ENCODE assay signal across 16 cellular contexts in the genomic region with DNA sequence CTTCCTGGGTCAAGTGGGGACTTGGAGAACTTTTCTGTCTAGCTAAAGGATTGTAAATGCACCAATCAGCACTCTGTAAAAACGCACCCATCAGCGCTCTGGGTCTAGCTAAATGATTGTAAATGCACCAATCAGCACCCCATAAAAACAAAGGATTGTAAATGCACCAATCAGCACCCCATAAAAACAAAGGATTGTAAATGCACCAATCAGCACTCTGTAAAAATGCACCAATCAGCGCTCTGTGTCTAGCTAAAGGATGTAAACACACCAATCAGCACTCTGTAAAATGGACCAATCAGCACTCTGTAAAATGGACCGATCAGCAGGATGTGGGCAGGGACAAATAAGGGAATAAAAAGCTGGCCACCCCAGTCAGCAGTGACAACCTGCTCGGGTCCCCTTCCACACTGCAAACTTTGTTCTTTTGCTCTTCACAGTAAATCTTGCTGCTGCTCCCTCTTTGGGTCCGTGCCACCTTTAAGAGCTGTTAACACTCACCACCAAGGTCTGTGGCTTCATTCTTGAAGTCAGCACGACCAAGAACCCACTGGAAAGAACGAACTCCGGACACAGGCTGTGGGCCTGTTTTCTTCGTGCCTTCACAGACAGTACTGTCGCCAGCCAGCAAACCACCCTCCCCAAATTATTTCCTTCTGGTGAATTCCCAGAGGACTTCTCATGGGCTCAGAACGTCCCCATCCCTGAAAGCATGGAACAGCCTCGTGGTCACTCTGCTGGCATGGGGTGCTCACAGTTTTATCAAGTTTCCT. TPM values are rescaled to one million over a fixed set of nuclear protein-coding genes. Genes with fewer than 3 reads are reported as not detected.
DNase-seq lines count a peak whose midpoint lies in the region; ATAC-seq and TF ChIP-seq lines count a peak whose summit lies in the region.
"Not testable (repeated sequence)": the region's sequence is repeated elsewhere in the genome, so short reads cannot be mapped to it uniquely, and the experiment has no call there.
"Had no signal": no experiment of that assay in that cellular context is flagged by ENCODE, and none has a peak within 500 bp of the region (broad histone marks: within the 10 kb centered on the region; RNA-seq: fewer than 3 reads in every experiment).

No MANE protein-coding gene starts in this region.

- TF ChIP-seq POLR2A in suprapubic skin (IDR thresholded peaks at IDR 0.05) = not testable (repeated sequence)

- H3K4me3 ChIP-seq in Loucy (ENCODE audit: low read length, poor library complexity, severe bottlenecking); coronary artery; suprapubic skin: not testable (repeated sequence)

- not testable (repeated sequence) for H3K9me2 ChIP-seq in Loucy (replicated peaks; ENCODE audit: low read depth, low read length)

- H3K4me2 ChIP-seq in Loucy (ENCODE audit: low read depth, low read length, poor library complexity, severe bottlenecking) = not testable (repeated sequence)

- not testable (repeated sequence) for H3K9me3 ChIP-seq in CD4-positive, alpha-beta T cell (ENCODE audit: control insufficient read depth, low read length); Loucy (ENCODE audit: insufficient read depth, low read depth, low read length); suprapubic skin

- not testable (repeated sequence) for TF ChIP-seq CTCF in CD4-positive, alpha-beta T cell (IDR thresholded peaks at IDR 0.05); Loucy (conservative IDR thresholded peaks at IDR 0.05; ENCODE audit: low read length); coronary artery (IDR thresholded peaks at IDR 0.05); natural killer cell (IDR thresholded peaks at IDR 0.05); suprapubic skin (IDR thresholded peaks at IDR 0.05)

- H2AFZ ChIP-seq in Loucy (ENCODE audit: low read length) = peak overlapping the region; percentile 39; the same call in 1 of the 2 replicates

- 85% methylated on average over 13 of the region's 13 CpGs for WGBS in suprapubic skin

- ATAC-seq in CD4-positive, alpha-beta T cell (ENCODE audit: poor library complexity); activated T-helper 17 cell treated with anti-CD3 and anti-CD28 coated beads, Interleukin-2, amount 50 U/mL, for 72 hours (replicated peaks): not testable (repeated sequence)
- ATAC-seq in natural killer cell = peak; percentile 22 to 52 (median 35)

- not testable (repeated sequence) for H3K27ac Mint-ChIP-seq in CD4-positive, alpha-beta T cell; activated CD4-positive, alpha-beta T cell treated with anti-CD3 and anti-CD28 coated beads, Interleukin-2, amount 10 ng/mL, durations not matched to agents 24 days and 14 days; activated T-helper 17 cell treated with anti-CD3 and anti-CD28 coated beads, Interleukin-2, amount 50 U/mL, for 72 hours
- peak overlapping the region; percentile 73 to 95 (median 90) for H3K27ac Mint-ChIP-seq in immature natural killer cell
- peak overlapping the region; percentile 91 to 94 for H3K27ac Mint-ChIP-seq in natural killer cell

- not testable (repeated sequence) for H4K20me1 ChIP-seq in Loucy (ENCODE audit: insufficient read depth, low read length, poor library complexity, severe bottlenecking)

- not testable (repeated sequence) for H3K36me3 Mint-ChIP-seq in CD4-positive, alpha-beta T cell (ENCODE audit: low read depth); activated CD4-positive, alpha-beta T cell treated with anti-CD3 and anti-CD28 coated beads, Interleukin-2, amount 10 ng/mL, durations not matched to agents 24 days and 14 days (ENCODE audit: low read depth); activated T-helper 17 cell treated with anti-CD3 and anti-CD28 coated beads, Interleukin-2, amount 50 U/mL, for 72 hours (ENCODE audit: low read depth); immature natural killer cell; natural killer cell

- not testable (repeated sequence) for H3K9ac ChIP-seq in Loucy (ENCODE audit: low read depth, low read length, poor library complexity, severe bottlenecking)

- not testable (repeated sequence) for DNase-seq in CD4-positive, alpha-beta T cell; natural killer cell; suprapubic skin (ENCODE audit: low spot score in 2 of 2)
- peak; percentile 58 for DNase-seq in activated CD4-positive, alpha-beta T cell treated with anti-CD3 and anti-CD28 coated beads, Interleukin-2, amount 10 ng/mL, durations not matched to agents 24 days and 14 days
- peak; percentile 83 for DNase-seq in coronary artery (ENCODE audit: low spot score)
- peak; percentile 43 to 58 (median 52) for DNase-seq in immature natural killer cell

- intact Hi-C loops in CD4-positive, alpha-beta T cell (cut with DNase I, micrococcal nuclease) = not testable (repeated sequence)
- intact Hi-C loops in activated CD4-positive, alpha-beta T cell treated with anti-CD3 and anti-CD28 coated beads, Interleukin-2, amount 10 ng/mL, durations not matched to agents 24 days and 14 days (cut with micrococcal nuclease) = loop anchor here (5.0 kb wide), 1 partner anchor 53 kb away; the partner anchor contains the start of gene RAB43
- intact Hi-C loops in natural killer cell (cut with micrococcal nuclease) = loop anchor here (1.0 to 5.0 kb wide), 2 partner anchors 42 to 51 kb away; no protein-coding TSS in a partner anchor

- H3K27ac ChIP-seq in CD4-positive, alpha-beta T cell (ENCODE audit: low read depth, low read length) = not testable (repeated sequence)
- H3K27ac ChIP-seq in coronary artery = peak overlapping the region; percentile 5 to 86
- H3K27ac ChIP-seq in suprapubic skin = peak overlapping the region; percentile 16

- not testable (repeated sequence) for H3K4me1 ChIP-seq in Loucy (ENCODE audit: insufficient read depth, low read length, poor library complexity, severe bottlenecking)
- H3K4me1 ChIP-seq in suprapubic skin = peaks cover 11% of the 10 kb centered on the region

- not testable (repeated sequence) for H3K27me3 ChIP-seq in CD4-positive, alpha-beta T cell (ENCODE audit: control insufficient read depth, insufficient read depth, low read length); Loucy (ENCODE audit: insufficient read depth, low read length, poor library complexity, severe bottlenecking); suprapubic skin

- H3F3A ChIP-seq in Loucy (ENCODE audit: low read depth) = not testable (repeated sequence)

- CTCF ChIA-PET in CD4-positive, alpha-beta T cell (lab: Charles Lee) = interaction anchor here (0.7 to 1.6 kb wide), 4 partner anchors 16 to 176 kb away, joined by 3 to 11 read pairs (median 5); no protein-coding TSS in a partner anchor

- not testable (repeated sequence) for H3K36me3 ChIP-seq in Loucy (ENCODE audit: insufficient read depth, low read length); suprapubic skin

- not testable (repeated sequence) for TF ChIP-seq EP300 in suprapubic skin (IDR thresholded peaks at IDR 0.05)

- POLR2A ChIA-PET in CD4-positive, alpha-beta T cell (lab: Charles Lee) = interaction anchor here (0.6 to 4.5 kb wide), 11 partner anchors 8 to 281 kb away, joined by 3 to 47 read pairs (median 3); partner anchors contain the start of gene RAB43

- not testable (repeated sequence) for H3K79me2 ChIP-seq in Loucy (ENCODE audit: insufficient read depth, low read length)

- peaks cover 14% of the 10 kb centered on the region for H3K27me3 Mint-ChIP-seq in CD4-positive, alpha-beta T cell
- not testable (repeated sequence) for H3K27me3 Mint-ChIP-seq in activated CD4-positive, alpha-beta T cell treated with anti-CD3 and anti-CD28 coated beads, Interleukin-2, amount 10 ng/mL, durations not matched to agents 24 days and 14 days; immature natural killer cell (ENCODE audit: low read depth in 3 of 3); natural killer cell (ENCODE audit: low read depth in 2 of 2)
- H3K27me3 Mint-ChIP-seq in activated T-helper 17 cell treated with anti-CD3 and anti-CD28 coated beads, Interleukin-2, amount 50 U/mL, for 72 hours = peaks cover 15% of the 10 kb centered on the region

- H3K9me3 Mint-ChIP-seq in CD4-positive, alpha-beta T cell; activated CD4-positive, alpha-beta T cell treated with anti-CD3 and anti-CD28 coated beads, Interleukin-2, amount 10 ng/mL, durations not matched to agents 24 days and 14 days; activated T-helper 17 cell treated with anti-CD3 and anti-CD28 coated beads, Interleukin-2, amount 50 U/mL, for 72 hours; immature natural killer cell; natural killer cell: not testable (repeated sequence)

- H3K4me3 Mint-ChIP-seq in CD4-positive, alpha-beta T cell = peak overlapping the region; percentile 81
- H3K4me3 Mint-ChIP-seq in activated CD4-positive, alpha-beta T cell treated with anti-CD3 and anti-CD28 coated beads, Interleukin-2, amount 10 ng/mL, durations not matched to agents 24 days and 14 days = peak overlapping the region; percentile 65
- H3K4me3 Mint-ChIP-seq in activated T-helper 17 cell treated with anti-CD3 and anti-CD28 coated beads, Interleukin-2, amount 50 U/mL, for 72 hours = peak overlapping the region; percentile 59
- H3K4me3 Mint-ChIP-seq in immature natural killer cell = peak overlapping the region; percentile 61 to 72 (median 70)
- peak overlapping the region; percentile 55 for H3K4me3 Mint-ChIP-seq in natural killer cell

- peaks cover 11% of the 10 kb centered on the region for H3K4me1 Mint-ChIP-seq in CD4-positive, alpha-beta T cell (ENCODE audit: low read depth)
- not testable (repeated sequence) for H3K4me1 Mint-ChIP-seq in activated CD4-positive, alpha-beta T cell treated with anti-CD3 and anti-CD28 coated beads, Interleukin-2, amount 10 ng/mL, durations not matched to agents 24 days and 14 days; activated T-helper 17 cell treated with anti-CD3 and anti-CD28 coated beads, Interleukin-2, amount 50 U/mL, for 72 hours
- peaks cover 46 to 54% of the 10 kb centered on the region in 2 donors for H3K4me1 Mint-ChIP-seq in immature natural killer cell
- peaks cover 28 to 39% of the 10 kb centered on the region in 2 donors for H3K4me1 Mint-ChIP-seq in natural killer cell

RNA-seq across cellular contexts. Expression of gene GP9, which starts 8.9 kb away (rescaled TPM):
- total RNA-seq in CD4-positive, alpha-beta T cell = not detected
- not detected in 2 replicates for total RNA-seq in activated CD4-positive, alpha-beta T cell treated with anti-CD3 and anti-CD28 coated beads, Interleukin-2, amount 10 ng/mL, durations not matched to agents 24 days and 14 days
- total RNA-seq in activated T-helper 17 cell treated with anti-CD3 and anti-CD28 coated beads, Interleukin-2, amount 50 U/mL, for 72 hours = not detected
- polyA plus RNA-seq in immature natural killer cell = 10 to 100 TPM in 1 of 3 donors, 1 to 10 TPM in 1, not detected in 1; 1.2 to 12.8 TPM
- total RNA-seq in natural killer cell = 1 to 10 TPM in 2 of 3 donors, under 1 TPM in 1; 0.86 to 8.6 (median 3.8) TPM
- total RNA-seq in suprapubic skin = not detected
- total RNA-seq: A673, Daoy, G401, HT-29, MCF 10A, OCI-LY7, Peyer's patch had no signal
- polyA plus RNA-seq: SK-N-SH had no signal

RNA-seq across cellular contexts. Expression of gene RAB43, which starts 52.1 kb away (rescaled TPM):
- total RNA-seq in CD4-positive, alpha-beta T cell = 10 to 100 TPM; 47.5 to 48.1 TPM
- total RNA-seq in activated CD4-positive, alpha-beta T cell treated with anti-CD3 and anti-CD28 coated beads, Interleukin-2, amount 10 ng/mL, durations not matched to agents 24 days and 14 days = 42.5 and 44.3 TPM in 2 replicates
- 10 to 100 TPM; 26.1 to 49.7 TPM for total RNA-seq in activated T-helper 17 cell treated with anti-CD3 and anti-CD28 coated beads, Interleukin-2, amount 50 U/mL, for 72 hours
- 10 to 100 TPM in 2 of 3 donors, 1 to 10 TPM in 1; 8.1 to 20.1 (median 12.5) TPM for polyA plus RNA-seq in immature natural killer cell
- total RNA-seq in natural killer cell (10 to 100 TPM; 36.5 to 47.2 (median 38.3) TPM), suprapubic skin (10 to 100 TPM in 1 of 4 donors, 1 to 10 TPM in 3; 7.3 to 20.4 (median 8.3) TPM)
